7 cellular contexts compared by ENCODE assay signal in the genomic region with DNA sequence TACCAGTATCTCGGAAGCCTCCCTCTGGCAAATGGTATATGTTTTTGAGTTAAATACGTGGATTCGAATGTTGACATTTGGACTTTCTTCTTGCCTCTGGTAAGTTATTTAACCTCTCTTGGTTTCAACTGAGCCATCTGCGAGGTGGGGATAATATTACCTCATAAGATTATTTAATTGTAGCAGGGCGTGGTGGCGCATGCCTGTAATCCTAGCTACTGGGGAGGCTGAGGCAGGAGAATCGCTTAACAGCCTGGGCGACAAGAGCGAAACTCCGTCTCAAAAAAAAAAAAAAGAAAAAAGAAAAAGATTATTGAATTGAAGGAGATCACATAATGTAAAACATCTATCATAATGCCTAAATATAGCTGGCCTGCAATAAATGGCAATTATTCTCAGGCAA. TPM values are rescaled to one million over a fixed set of nuclear protein-coding genes. Genes with fewer than 3 reads are reported as not detected.
A peak's percentile ranks its signal among the peaks of the same experiment; 100 is the strongest.
DNase-seq lines count a peak whose midpoint lies in the region; ATAC-seq, FAIRE-seq and TF ChIP-seq lines count a peak whose summit lies in the region.

No MANE protein-coding gene starts in this region.

- H3K4me3 ChIP-seq in WI38 (ENCODE audit: low read depth, low read length) (peak overlapping the region; percentile 83), small intestine (ENCODE audit: low read depth in 1 of 2, low read length in 2 of 2) (peak overlapping the region in 1 of 2 donors; percentile 100)

- no peaks in the 10 kb centered on the region for H3K27me3 ChIP-seq in small intestine (ENCODE audit: control insufficient read depth in 2 of 2, insufficient read depth in 2 of 2, low read length in 2 of 2)

- H3K36me3 ChIP-seq in small intestine (ENCODE audit: control insufficient read depth in 2 of 2, insufficient read depth in 2 of 2, low read length in 2 of 2): no peaks in the 10 kb centered on the region

- 18 to 36% (median 22%) methylated on average over 10 of the region's 10 CpGs for WGBS in small intestine, 3 donors

- POLR2A ChIA-PET in HEK293T (lab: Yijun Ruan, JAX): interaction anchor here (0.6 to 3.6 kb wide), 6 partner anchors 14 to 124 kb away, joined by 3 to 31 read pairs (median 3); a partner anchor contains a TSS

- FAIRE-seq in small intestine (lab: Jason Lieb, UNC): no peak

- DNase-seq in HEK293T (ENCODE audit: extremely low spot score) (peak; percentile 17), germinal center (ENCODE audit: low spot score) (peak; percentile 6), small intestine (no peak), NCI-H1092 (lab: John Stamatoyannopoulos, UW) (no peak), SIG-M5 treated with dmso at 0.1 percent for 504 hours (lab: John Stamatoyannopoulos, UW; ENCODE audit: unreplicated experiment) (no peak)

- ATAC-seq in GM18511 (IDR thresholded peaks at IDR 0.05; ENCODE audit: unreplicated experiment): no peak

- TF ChIP-seq CTCF in WI38 (IDR thresholded peaks at IDR 0.05; ENCODE audit: low read depth, low read length): no peak

- H3K9me3 ChIP-seq in small intestine (ENCODE audit: control insufficient read depth, low read depth): no peaks in the 10 kb centered on the region

- H3K4me1 ChIP-seq in small intestine (ENCODE audit: control insufficient read depth in 2 of 2, insufficient read depth in 1 of 2, low read depth in 1 of 2, low read length in 1 of 2): no peaks in the 10 kb centered on the region

- CTCF ChIA-PET in HEK293T (lab: Yijun Ruan, JAX): interaction anchor here (0.6 kb wide), 1 partner anchor 415 kb away, joined by 4 read pairs; no protein-coding TSS in a partner anchor

- peak overlapping the region; percentile 90 to 97 for H3K27ac ChIP-seq in small intestine (ENCODE audit: low read depth in 1 of 2, low read length in 1 of 2)

TF ChIP-seq in HEK293T, 16 proteins besides CTCF, POLR2A, EP300 and RAD21:
- TF ChIP-seq FOXA1 (IDR thresholded peaks at IDR 0.05) (no peak), NFRKB (IDR thresholded peaks at IDR 0.05) (no peak), ZNF384 (IDR thresholded peaks at IDR 0.05) (peak; percentile 82), ELF4 (IDR thresholded peaks at IDR 0.05) (no peak), BHLHE40 (IDR thresholded peaks at IDR 0.05; ENCODE audit: borderline replicate concordance) (no peak), LEF1 (IDR thresholded peaks at IDR 0.05; ENCODE audit: borderline replicate concordance) (no peak), TARDBP (IDR thresholded peaks at IDR 0.05) (no peak), ARNT (IDR thresholded peaks at IDR 0.05) (no peak), CTBP1 (IDR thresholded peaks at IDR 0.05; ENCODE audit: borderline replicate concordance) (0 out of 2 replicates have a peak, but pooled peaks have one; percentile 13), FOXK2 (IDR thresholded peaks at IDR 0.05) (no peak)
- TF ChIP-seq, protein P1, sequence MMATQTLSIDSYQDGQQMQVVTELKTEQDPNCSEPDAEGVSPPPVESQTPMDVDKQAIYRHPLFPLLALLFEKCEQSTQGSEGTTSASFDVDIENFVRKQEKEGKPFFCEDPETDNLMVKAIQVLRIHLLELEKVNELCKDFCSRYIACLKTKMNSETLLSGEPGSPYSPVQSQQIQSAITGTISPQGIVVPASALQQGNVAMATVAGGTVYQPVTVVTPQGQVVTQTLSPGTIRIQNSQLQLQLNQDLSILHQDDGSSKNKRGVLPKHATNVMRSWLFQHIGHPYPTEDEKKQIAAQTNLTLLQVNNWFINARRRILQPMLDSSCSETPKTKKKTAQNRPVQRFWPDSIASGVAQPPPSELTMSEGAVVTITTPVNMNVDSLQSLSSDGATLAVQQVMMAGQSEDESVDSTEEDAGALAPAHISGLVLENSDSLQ (IDR thresholded peaks at IDR 0.05): 0 out of 2 replicates have a peak, but pooled peaks have one; percentile 0

RNA-seq across cellular contexts. Expression of a gene that starts 0.4 kb away (rescaled TPM):
- 1 to 10 TPM; 2.7 to 3.4 (median 3.3) TPM for polyA plus RNA-seq in small intestine

RNA-seq across cellular contexts. Expression of a gene that starts 16.4 kb away (rescaled TPM):
- 1 to 10 TPM; 5.9 to 7.1 (median 6.0) TPM for polyA plus RNA-seq in small intestine

RNA-seq across cellular contexts. Expression of a gene that starts 28.9 kb away (rescaled TPM):
- polyA plus RNA-seq in small intestine: 1,000 to 10,000 TPM in 2 of 3 donors, 100 to 1,000 TPM in 1; 975 to 1,935 (median 1,087) TPM

RNA-seq across cellular contexts. Expression of a gene that starts 29.0 kb away (rescaled TPM):
- polyA plus RNA-seq in small intestine: 10 to 100 TPM in 1 of 3 donors, 1 to 10 TPM in 2; 5.9 to 17.4 (median 9.2) TPM

Comparison
In these comparisons a context has a peak if more than half of its experiments do, and no peak if none do; other contexts are left out.
1. DNase-seq: peak in HEK293T (single experiment) and germinal center (single experiment); none in small intestine (single experiment), NCI-H1092 (single experiment) and SIG-M5 treated with dmso at 0.1 percent for 504 hours (single experiment).